In genomic region chr22:40322061-40322460, GRCh38 we compare ENCODE assay signal across 17 cellular contexts. TPM values are rescaled to one million over a fixed set of nuclear protein-coding genes. Genes with fewer than 3 reads are reported as not detected.
DNase-seq lines count a peak whose midpoint lies in the region; ATAC-seq and TF ChIP-seq lines count a peak whose summit lies in the region.
"Had no signal": no experiment of that assay in that cellular context is flagged by ENCODE, and none has a peak within 500 bp of the region (broad histone marks: within the 10 kb centered on the region; RNA-seq: fewer than 3 reads in every experiment).

No MANE protein-coding gene starts in this region.

- H3K4me1 Mint-ChIP-seq in activated T-cell treated with anti-CD3 and anti-CD28 coated beads, Interleukin-2, amount 50 U/mL, for 72 hours (ENCODE audit: low read depth) = peaks cover 67% of the 10 kb centered on the region
- peaks cover 66% of the 10 kb centered on the region for H3K4me1 Mint-ChIP-seq in activated T-cell treated with anti-CD3 and anti-CD28 coated beads, Interleukin-2, amount 50 U/mL, for 4 hours (ENCODE audit: low read depth)
- H3K4me1 Mint-ChIP-seq in WTC11 = peaks cover 32% of the 10 kb centered on the region
- H3K4me1 Mint-ChIP-seq in central memory CD8-positive, alpha-beta T cell = peaks cover 27% of the 10 kb centered on the region
- H3K4me1 Mint-ChIP-seq in stimulated activated effector memory CD8-positive, alpha-beta T cell treated with anti-CD3 and anti-CD28 coated beads, Interleukin-12 subunit alpha, Interleukin-12 subunit beta, amount 100 ng/mL, for 72 hours = peaks cover 46% of the 10 kb centered on the region

- H3K9me3 Mint-ChIP-seq in activated T-cell treated with anti-CD3 and anti-CD28 coated beads, Interleukin-2, amount 50 U/mL, for 72 hours = no peaks in the 10 kb centered on the region
- no peaks in the 10 kb centered on the region for H3K9me3 Mint-ChIP-seq in activated T-cell treated with anti-CD3 and anti-CD28 coated beads, Interleukin-2, amount 50 U/mL, for 4 hours
- peaks cover 7% of the 10 kb centered on the region for H3K9me3 Mint-ChIP-seq in WTC11
- no peaks in the 10 kb centered on the region for H3K9me3 Mint-ChIP-seq in central memory CD8-positive, alpha-beta T cell
- no peaks in the 10 kb centered on the region for H3K9me3 Mint-ChIP-seq in stimulated activated effector memory CD8-positive, alpha-beta T cell treated with anti-CD3 and anti-CD28 coated beads, Interleukin-12 subunit alpha, Interleukin-12 subunit beta, amount 100 ng/mL, for 72 hours

- TF ChIP-seq CTCF in WTC11 (IDR thresholded peaks at IDR 0.05) = no peak
- no peak for TF ChIP-seq CTCF in foreskin keratinocyte (conservative IDR thresholded peaks at IDR 0.05)

- CTCF ChIA-PET in WTC11 (lab: Charles Lee) = no interaction called here

- H3K4me1 ChIP-seq in foreskin keratinocyte = no peaks in the 10 kb centered on the region

- no peak for ATAC-seq in activated T-cell treated with anti-CD3 and anti-CD28 coated beads, Interleukin-2, amount 50 U/mL, for 72 hours (replicated peaks in 1 of 2)
- no peak for ATAC-seq in activated T-cell treated with anti-CD3 and anti-CD28 coated beads, Interleukin-2, amount 50 U/mL, for 4 hours
- no peak for ATAC-seq in WTC11
- ATAC-seq in central memory CD8-positive, alpha-beta T cell (replicated peaks; ENCODE audit: extremely low read depth, poor library complexity, severe bottlenecking) = no peak
- ATAC-seq in stimulated activated effector memory CD8-positive, alpha-beta T cell treated with anti-CD3 and anti-CD28 coated beads, Interleukin-12 subunit alpha, Interleukin-12 subunit beta, amount 100 ng/mL, for 72 hours = no peak
- ATAC-seq in HG03565 (IDR thresholded peaks at IDR 0.05; ENCODE audit: unreplicated experiment) = no peak
- ATAC-seq in HG03108 (IDR thresholded peaks at IDR 0.05; ENCODE audit: unreplicated experiment) = no peak
- no peak for ATAC-seq in foreskin keratinocyte

- H3K36me3 Mint-ChIP-seq in activated T-cell treated with anti-CD3 and anti-CD28 coated beads, Interleukin-2, amount 50 U/mL, for 72 hours (ENCODE audit: insufficient read depth in 2 of 2) = peaks cover 6 to 36% of the 10 kb centered on the region in 2 donors
- H3K36me3 Mint-ChIP-seq in activated T-cell treated with anti-CD3 and anti-CD28 coated beads, Interleukin-2, amount 50 U/mL, for 4 hours (ENCODE audit: insufficient read depth) = peaks cover 25% of the 10 kb centered on the region
- peaks cover 51% of the 10 kb centered on the region for H3K36me3 Mint-ChIP-seq in WTC11
- H3K36me3 Mint-ChIP-seq in central memory CD8-positive, alpha-beta T cell (ENCODE audit: insufficient read depth) = peaks cover 50% of the 10 kb centered on the region
- H3K36me3 Mint-ChIP-seq in stimulated activated effector memory CD8-positive, alpha-beta T cell treated with anti-CD3 and anti-CD28 coated beads, Interleukin-12 subunit alpha, Interleukin-12 subunit beta, amount 100 ng/mL, for 72 hours = peaks cover 52% of the 10 kb centered on the region

- no peak overlapping the region for H3K27ac ChIP-seq in foreskin keratinocyte
- H3K27ac ChIP-seq: cardiac muscle cell, neutrophil, PC-9, SK-N-MC, stomach had no signal

- POLR2A ChIA-PET in WTC11 (lab: Charles Lee) = no interaction called here

- no peaks in the 10 kb centered on the region for H3K27me3 ChIP-seq in foreskin keratinocyte
- H3K27me3 ChIP-seq: cardiac muscle cell, neutrophil, stomach had no signal

- no peak overlapping the region for H3K4me3 Mint-ChIP-seq in activated T-cell treated with anti-CD3 and anti-CD28 coated beads, Interleukin-2, amount 50 U/mL, for 72 hours
- H3K4me3 Mint-ChIP-seq in activated T-cell treated with anti-CD3 and anti-CD28 coated beads, Interleukin-2, amount 50 U/mL, for 4 hours = no peak overlapping the region
- no peak overlapping the region for H3K4me3 Mint-ChIP-seq in WTC11
- no peak overlapping the region for H3K4me3 Mint-ChIP-seq in central memory CD8-positive, alpha-beta T cell
- H3K4me3 Mint-ChIP-seq in stimulated activated effector memory CD8-positive, alpha-beta T cell treated with anti-CD3 and anti-CD28 coated beads, Interleukin-12 subunit alpha, Interleukin-12 subunit beta, amount 100 ng/mL, for 72 hours = no peak overlapping the region

- H3K27me3 Mint-ChIP-seq in activated T-cell treated with anti-CD3 and anti-CD28 coated beads, Interleukin-2, amount 50 U/mL, for 72 hours (ENCODE audit: low read depth) = no peaks in the 10 kb centered on the region
- H3K27me3 Mint-ChIP-seq in activated T-cell treated with anti-CD3 and anti-CD28 coated beads, Interleukin-2, amount 50 U/mL, for 4 hours (ENCODE audit: low read depth) = no peaks in the 10 kb centered on the region
- no peaks in the 10 kb centered on the region for H3K27me3 Mint-ChIP-seq in WTC11 (ENCODE audit: low read depth)
- H3K27me3 Mint-ChIP-seq in central memory CD8-positive, alpha-beta T cell = no peaks in the 10 kb centered on the region

- no peak for DNase-seq in activated T-cell treated with anti-CD3 and anti-CD28 coated beads, Interleukin-2, amount 50 U/mL, for 72 hours
- DNase-seq in activated T-cell treated with anti-CD3 and anti-CD28 coated beads, Interleukin-2, amount 50 U/mL, for 4 hours = no peak
- DNase-seq in WTC11 (ENCODE audit: low spot score) (no peak), foreskin keratinocyte (no peak)
- no peak for DNase-seq in central memory CD8-positive, alpha-beta T cell (ENCODE audit: low spot score in 2 of 2)
- no peak for DNase-seq in stimulated activated effector memory CD8-positive, alpha-beta T cell treated with anti-CD3 and anti-CD28 coated beads, Interleukin-12 subunit alpha, Interleukin-12 subunit beta, amount 100 ng/mL, for 72 hours (ENCODE audit: low spot score in 2 of 2)
- DNase-seq: EL, NCI-H1105, NCI-H69, PC-9, right cardiac atrium, stomach had no signal

- peak overlapping the region; percentile 36 for H3K27ac Mint-ChIP-seq in activated T-cell treated with anti-CD3 and anti-CD28 coated beads, Interleukin-2, amount 50 U/mL, for 72 hours
- peak overlapping the region; percentile 40; the same call in 1 of the 2 replicates for H3K27ac Mint-ChIP-seq in WTC11
- H3K27ac Mint-ChIP-seq in central memory CD8-positive, alpha-beta T cell (ENCODE audit: low read depth) = peak overlapping the region; percentile 84
- peak overlapping the region; percentile 29 for H3K27ac Mint-ChIP-seq in stimulated activated effector memory CD8-positive, alpha-beta T cell treated with anti-CD3 and anti-CD28 coated beads, Interleukin-12 subunit alpha, Interleukin-12 subunit beta, amount 100 ng/mL, for 72 hours

TF ChIP-seq in WTC11, 78 proteins besides CTCF, POLR2A, EP300 and RAD21 (continues in another document):
- TF ChIP-seq ZNF317 (CRISPR knock-in tag; IDR thresholded peaks at IDR 0.05; ENCODE audit: borderline replicate concordance, low read depth) = no peak
- TF ChIP-seq TCF7 (CRISPR knock-in tag; IDR thresholded peaks at IDR 0.05; ENCODE audit: low read depth) = no peak
- TF ChIP-seq AFF4 (CRISPR knock-in tag; IDR thresholded peaks at IDR 0.05; ENCODE audit: borderline replicate concordance) = no peak
- TF ChIP-seq, protein P1, sequence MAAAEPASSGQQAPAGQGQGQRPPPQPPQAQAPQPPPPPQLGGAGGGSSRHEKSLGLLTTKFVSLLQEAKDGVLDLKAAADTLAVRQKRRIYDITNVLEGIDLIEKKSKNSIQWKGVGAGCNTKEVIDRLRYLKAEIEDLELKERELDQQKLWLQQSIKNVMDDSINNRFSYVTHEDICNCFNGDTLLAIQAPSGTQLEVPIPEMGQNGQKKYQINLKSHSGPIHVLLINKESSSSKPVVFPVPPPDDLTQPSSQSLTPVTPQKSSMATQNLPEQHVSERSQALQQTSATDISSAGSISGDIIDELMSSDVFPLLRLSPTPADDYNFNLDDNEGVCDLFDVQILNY (CRISPR knock-in tag; IDR thresholded peaks at IDR 0.05) = no peak

RNA-seq across cellular contexts. Expression of gene ADSL, which starts 24.2 kb away (rescaled TPM):
- total RNA-seq in activated T-cell treated with anti-CD3 and anti-CD28 coated beads, Interleukin-2, amount 50 U/mL, for 72 hours = 100 to 1,000 TPM in 1 of 2 donors, 10 to 100 TPM in 1; 98.7 to 102 TPM
- total RNA-seq in activated T-cell treated with anti-CD3 and anti-CD28 coated beads, Interleukin-2, amount 50 U/mL, for 4 hours = 100 to 1,000 TPM; 183 to 218 (median 204) TPM
- total RNA-seq in WTC11 (2021) (133 to 154 TPM (median 136 TPM) in 3 replicates), foreskin keratinocyte (90.6 and 97.4 TPM in 2 replicates)
- polyA plus RNA-seq in foreskin keratinocyte = 82.9 and 91.1 TPM in 2 replicates

RNA-seq across cellular contexts. Expression of gene SGSM3, which starts 48.3 kb away (rescaled TPM):
- total RNA-seq in activated T-cell treated with anti-CD3 and anti-CD28 coated beads, Interleukin-2, amount 50 U/mL, for 72 hours = 10 to 100 TPM; 47.1 to 55.8 TPM
- 10 to 100 TPM; 27.4 to 32.4 (median 32.2) TPM for total RNA-seq in activated T-cell treated with anti-CD3 and anti-CD28 coated beads, Interleukin-2, amount 50 U/mL, for 4 hours
- total RNA-seq in WTC11 (2021) (81.8 to 96.9 TPM (median 93.0 TPM) in 3 replicates), foreskin keratinocyte (59.4 and 64.1 TPM in 2 replicates)
- polyA plus RNA-seq in foreskin keratinocyte = 58.2 and 69.8 TPM in 2 replicates

Comparison
In these comparisons a context has a peak if more than half of its experiments do, and no peak if none do; other contexts are left out.
1. H3K27ac Mint-ChIP-seq: peak in every context shown above with its lines; median percentile 84 in central memory CD8-positive, alpha-beta T cell; 40 in WTC11; 36 in activated T-cell treated with anti-CD3 and anti-CD28 coated beads, Interleukin-2, amount 50 U/mL, for 72 hours; 29 in stimulated activated effector memory CD8-positive, alpha-beta T cell treated with anti-CD3 and anti-CD28 coated beads, Interleukin-12 subunit alpha, Interleukin-12 subunit beta, amount 100 ng/mL, for 72 hours.